ENCODE assay signal across 8 cellular contexts in the genomic region with DNA sequence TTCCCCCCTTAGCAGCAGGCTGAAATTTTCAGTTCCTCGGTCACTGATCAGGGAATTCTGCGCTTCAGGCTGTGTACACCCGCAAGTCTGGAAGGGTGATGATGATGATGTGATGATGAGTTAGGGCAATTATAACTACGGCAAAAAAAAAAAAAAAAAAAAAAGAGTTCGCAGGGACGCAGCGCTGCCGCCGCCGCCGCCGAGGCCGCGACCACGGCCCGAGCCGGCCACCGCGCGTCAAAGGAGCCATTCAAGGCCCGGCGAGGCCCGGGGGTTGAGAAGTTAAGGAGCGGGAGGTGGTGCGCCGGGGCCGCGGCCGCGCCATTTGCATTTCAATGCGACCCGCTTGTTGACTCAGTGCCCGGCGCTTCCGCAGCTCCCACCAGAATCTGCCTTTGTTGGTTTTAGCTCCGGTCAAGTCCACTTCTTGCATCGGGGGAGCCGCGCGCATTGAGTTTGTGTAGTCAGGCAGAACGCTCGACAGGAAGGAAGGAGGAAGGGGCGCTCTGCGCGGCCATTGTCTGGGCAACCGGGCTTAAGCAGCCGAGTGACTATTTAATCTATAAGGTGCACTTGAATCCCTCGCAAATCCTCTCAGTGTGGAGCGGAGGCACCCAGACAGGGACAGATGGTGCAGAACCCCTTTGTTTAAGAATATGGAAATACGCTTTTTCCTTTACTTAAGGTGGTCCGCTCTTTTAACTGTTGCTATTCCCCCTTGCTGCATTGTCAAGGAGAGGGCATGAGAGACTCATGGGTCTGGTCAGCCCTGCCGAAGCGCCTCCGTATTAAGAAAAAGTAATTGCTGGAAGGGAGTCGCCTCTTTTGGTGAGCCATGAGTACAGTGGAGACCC.
DNase-seq lines count a peak whose midpoint lies in the region; ATAC-seq, FAIRE-seq and TF ChIP-seq lines count a peak whose summit lies in the region.

No MANE protein-coding gene starts in this region.

- no peaks in the 10 kb centered on the region for H3K36me3 Mint-ChIP-seq in activated T-helper 17 cell treated with anti-CD3 and anti-CD28 coated beads, Interleukin-2, amount 50 U/mL, for 72 hours (ENCODE audit: low read depth)
- H3K36me3 Mint-ChIP-seq in natural killer cell, result no peaks in the 10 kb centered on the region

- H3K27me3 ChIP-seq in HCT116 (ENCODE audit: insufficient read depth, low read length) (no peaks in the 10 kb centered on the region), aorta (ENCODE audit: control insufficient read depth in 1 of 2, insufficient read depth in 2 of 2, low read length in 1 of 2) (no peaks in the 10 kb centered on the region)

- H2AFZ ChIP-seq in HCT116 (ENCODE audit: low read depth, low read length, poor library complexity, severe bottlenecking), result peak overlapping the region; percentile 98

- H3K9me3 Mint-ChIP-seq in activated T-helper 17 cell treated with anti-CD3 and anti-CD28 coated beads, Interleukin-2, amount 50 U/mL, for 72 hours, result no peaks in the 10 kb centered on the region
- no peaks in the 10 kb centered on the region for H3K9me3 Mint-ChIP-seq in natural killer cell

- TF ChIP-seq CTCF in HCT116 (IDR thresholded peaks at IDR 0.05 in 2 of 3, conservative IDR thresholded peaks at IDR 0.05 in 1 of 3; ENCODE audit: borderline replicate concordance in 1 of 3, insufficient read depth in 1 of 3, low read depth in 2 of 3, low read length in 2 of 3) (no peak), natural killer cell (IDR thresholded peaks at IDR 0.05) (no peak)

- CTCF ChIA-PET in HCT116 (lab: Charles Lee), result no interaction called here

- no peak overlapping the region for H3K27ac ChIP-seq in HCT116 (ENCODE audit: low read depth, low read length)
- H3K27ac ChIP-seq in aorta (ENCODE audit: low read depth in 1 of 2, low read length in 2 of 2), result no peak overlapping the region

- WGBS in aorta, 2 donors, result 3% methylated on average over 39 to 55 of the region's 55 CpGs

- H3K4me1 ChIP-seq in ES-I3 (ENCODE audit: insufficient read depth, low read length), result peaks cover 15% of the 10 kb centered on the region; the same call in 1 of the 2 replicates
- peaks cover 3 to 15% of the 10 kb centered on the region in 2 experiments; a peak in 2 of 4 replicates for H3K4me1 ChIP-seq in HCT116 (ENCODE audit: control insufficient read depth in 1 of 2, insufficient read depth in 2 of 2, low read length in 2 of 2)
- peaks cover 0 to 1% of the 10 kb centered on the region in 2 donors for H3K4me1 ChIP-seq in aorta (ENCODE audit: control insufficient read depth in 1 of 2, insufficient read depth in 2 of 2, low read length in 2 of 2)

- H3K36me3 ChIP-seq in ES-I3 (ENCODE audit: insufficient read depth, low read length) (no peaks in the 10 kb centered on the region), HCT116 (ENCODE audit: control insufficient read depth in 1 of 2, insufficient read depth in 2 of 2, low read length in 2 of 2) (no peaks in the 10 kb centered on the region), aorta (ENCODE audit: control insufficient read depth in 1 of 2, insufficient read depth in 2 of 2, low read length in 1 of 2) (no peaks in the 10 kb centered on the region)

- no peak overlapping the region for H3K27ac Mint-ChIP-seq in activated T-helper 17 cell treated with anti-CD3 and anti-CD28 coated beads, Interleukin-2, amount 50 U/mL, for 72 hours
- peak overlapping the region; percentile 58 to 87 for H3K27ac Mint-ChIP-seq in natural killer cell

- no peak for DNase-seq in HCT116 (ENCODE audit: low read depth, low spot score)
- peak; percentile 10 for DNase-seq in NCI-H2171 (lab: John Stamatoyannopoulos, UW)
- peak; percentile 38 to 44 for DNase-seq in frontal cortex (ENCODE audit: low spot score in 2 of 2)
- DNase-seq in natural killer cell, result peak; percentile 22
- DNase-seq in aorta, result peak; percentile 75 to 85

- peak; percentile 25; the same call in 1 of the 2 replicates for ATAC-seq in HCT116
- ATAC-seq in activated T-helper 17 cell treated with anti-CD3 and anti-CD28 coated beads, Interleukin-2, amount 50 U/mL, for 72 hours (replicated peaks), result peak; percentile 42
- peak; percentile 48 to 76 (median 75) for ATAC-seq in natural killer cell
- peak; percentile 78 for ATAC-seq in aorta (ENCODE audit: low FRiP score)
- ATAC-seq in GM18520 (IDR thresholded peaks at IDR 0.05; ENCODE audit: unreplicated experiment), result no peak

- no peak for FAIRE-seq in frontal cortex (lab: Jason Lieb, UNC)

- no peaks in the 10 kb centered on the region for H3K9me2 ChIP-seq in HCT116 (ENCODE audit: insufficient read depth)

- H3K4me1 Mint-ChIP-seq in activated T-helper 17 cell treated with anti-CD3 and anti-CD28 coated beads, Interleukin-2, amount 50 U/mL, for 72 hours, result peaks cover 9% of the 10 kb centered on the region
- H3K4me1 Mint-ChIP-seq in natural killer cell, result peaks cover 11 to 12% of the 10 kb centered on the region in 2 donors

- RAD21 ChIA-PET in HCT116 (lab: Charles Lee; ENCODE audit: low non-redundant PET in 1 of 2, low total read pairs in 2 of 2, uncharacterized antibody in 2 of 2, unreplicated experiment in 2 of 2), result no interaction called here

- peak overlapping the region; percentile 62 for H3K9ac ChIP-seq in ES-I3 (ENCODE audit: low read depth, low read length)
- H3K9ac ChIP-seq in HCT116 (ENCODE audit: low read length), result peak overlapping the region; percentile 33; the same call in 1 of the 2 replicates

- no peak for TF ChIP-seq RAD21 in HCT116 (IDR thresholded peaks at IDR 0.05; ENCODE audit: low read depth)

- peaks cover 19% of the 10 kb centered on the region for H3K27me3 Mint-ChIP-seq in activated T-helper 17 cell treated with anti-CD3 and anti-CD28 coated beads, Interleukin-2, amount 50 U/mL, for 72 hours
- peaks cover 10 to 14% of the 10 kb centered on the region in 2 donors for H3K27me3 Mint-ChIP-seq in natural killer cell (ENCODE audit: low read depth in 2 of 2)

- no TSS peak for BruUV-seq in HCT116 (replicated peaks; lab: Mats Ljungman, UMichigan)

- intact Hi-C loops in HCT116 (cut with micrococcal nuclease) (no loop called here), natural killer cell (cut with micrococcal nuclease) (loop anchor here (2.0 kb wide), 1 partner anchor 25 kb away; no protein-coding TSS in a partner anchor), aorta (cut with DNase I) (loop anchor here in 1 of 2 donors (5.0 kb wide), 2 partner anchors 47 to 108 kb away; partner anchors contain the start of gene SPRY1)

- H3K4me3 Mint-ChIP-seq in activated T-helper 17 cell treated with anti-CD3 and anti-CD28 coated beads, Interleukin-2, amount 50 U/mL, for 72 hours, result peak overlapping the region; percentile 72
- H3K4me3 Mint-ChIP-seq in natural killer cell, result peak overlapping the region; percentile 94

- peak overlapping the region; percentile 83 for H3K4me2 ChIP-seq in HCT116 (ENCODE audit: low read length)

- peaks cover 4% of the 10 kb centered on the region; the same call in 1 of the 2 replicates for H3K9me3 ChIP-seq in ES-I3 (ENCODE audit: control insufficient read depth, insufficient read depth, low read length)
- H3K9me3 ChIP-seq in HCT116 (ENCODE audit: control insufficient read depth in 1 of 2, insufficient read depth in 1 of 2, low read depth in 1 of 2, low read length in 2 of 2), result no peaks in the 10 kb centered on the region
- H3K9me3 ChIP-seq in aorta (ENCODE audit: control insufficient read depth, low read length), result no peaks in the 10 kb centered on the region

- no peaks in the 10 kb centered on the region for H3K79me2 ChIP-seq in HCT116 (ENCODE audit: insufficient read depth, low read length)

- H3K4me3 ChIP-seq in HCT116 (replicated peaks in 1 of 2; ENCODE audit: low read depth in 1 of 2, low read length in 2 of 2) (peak overlapping the region; percentile 36 to 58), aorta (ENCODE audit: low read length in 2 of 2) (peak overlapping the region; percentile 57 to 60)

- H4K20me1 ChIP-seq in HCT116 (ENCODE audit: insufficient read depth), result no peaks in the 10 kb centered on the region

- no peak for TF ChIP-seq POLR2A in HCT116 (IDR thresholded peaks at IDR 0.05; ENCODE audit: borderline replicate concordance, extremely low read depth, insufficient read depth, insufficient read length)

- POLR2A ChIA-PET in HCT116 (lab: Charles Lee), result no interaction called here

TF ChIP-seq in HCT116, 20 proteins besides CTCF, POLR2A, EP300 and RAD21:
- TF ChIP-seq SRF (IDR thresholded peaks at IDR 0.05; ENCODE audit: low read depth), result no peak
- TF ChIP-seq, protein P1, sequence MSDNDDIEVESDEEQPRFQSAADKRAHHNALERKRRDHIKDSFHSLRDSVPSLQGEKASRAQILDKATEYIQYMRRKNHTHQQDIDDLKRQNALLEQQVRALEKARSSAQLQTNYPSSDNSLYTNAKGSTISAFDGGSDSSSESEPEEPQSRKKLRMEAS (IDR thresholded peaks at IDR 0.05), result peak; percentile 24; the same call in 1 of the 2 replicates
- no peak for TF ChIP-seq ZNF274 (IDR thresholded peaks at IDR 0.05; ENCODE audit: low read depth, low read length)
- no peak for TF ChIP-seq FOSL1 (IDR thresholded peaks at IDR 0.05; ENCODE audit: low read depth)
- TF ChIP-seq SP1 (IDR thresholded peaks at IDR 0.05; ENCODE audit: low read depth), result no peak
- TF ChIP-seq ELF1 (IDR thresholded peaks at IDR 0.05; ENCODE audit: borderline replicate concordance, low read depth), result no peak
- no peak for TF ChIP-seq SIN3A (IDR thresholded peaks at IDR 0.05; ENCODE audit: low read depth)
- TF ChIP-seq EGR1 (IDR thresholded peaks at IDR 0.05; ENCODE audit: low read depth), result no peak
- no peak for TF ChIP-seq CBX3 (IDR thresholded peaks at IDR 0.05; ENCODE audit: low read depth)
- no peak for TF ChIP-seq POLR2AphosphoS5 (IDR thresholded peaks at IDR 0.05; ENCODE audit: low read depth, low read length)
- no peak for TF ChIP-seq EZH2phosphoT487 (IDR thresholded peaks at IDR 0.05; ENCODE audit: borderline replicate concordance)
- 0 out of 2 replicates have a peak, but pooled peaks have one; percentile 15 for TF ChIP-seq ZFX (IDR thresholded peaks at IDR 0.05)
